Comparison of ENCODE assay signal across 8 cellular contexts in genomic region chr7:76294344-76295024, GRCh38. TPM values are rescaled to one million over a fixed set of nuclear protein-coding genes. Genes with fewer than 3 reads are reported as not detected.
DNase-seq lines count a peak whose midpoint lies in the region; ATAC-seq, FAIRE-seq and TF ChIP-seq lines count a peak whose summit lies in the region.

No MANE protein-coding gene starts in this region.

- no peak for TF ChIP-seq POLR2A in breast epithelium (IDR thresholded peaks at IDR 0.05)
- no peak for TF ChIP-seq POLR2A in GM12892 (IDR thresholded peaks at IDR 0.05; ENCODE audit: low read depth, low read length)

- no peak for TF ChIP-seq CTCF in AG09309 (IDR thresholded peaks at IDR 0.05; ENCODE audit: control insufficient read depth, insufficient read depth, low read depth, low read length, missing control alignments)
- no peak for TF ChIP-seq CTCF in breast epithelium (IDR thresholded peaks at IDR 0.05)

- H3K27ac ChIP-seq in breast epithelium, result peak overlapping the region; percentile 93 to 97

- intact Hi-C loops in breast epithelium (cut with DNase I; ENCODE audit: low total_unique reads), result no loop called here

- H3K27me3 ChIP-seq in breast epithelium, result no peaks in the 10 kb centered on the region
- H3K27me3 ChIP-seq in skeletal muscle satellite cell (ENCODE audit: control insufficient read depth, insufficient read depth, low read length), result no peaks in the 10 kb centered on the region

- no peak for FAIRE-seq in GM12892 (lab: Jason Lieb, UNC)

- H3K4me2 ChIP-seq in skeletal muscle satellite cell (ENCODE audit: low read length), result peak overlapping the region; percentile 86

- DNase-seq in AG09309 (ENCODE audit: low read depth) (peak; percentile 75), NCI-H748 (lab: John Stamatoyannopoulos, UW; ENCODE audit: unreplicated experiment) (peak; percentile 89), breast epithelium (ENCODE audit: low spot score in 2 of 2) (peak; percentile 86 to 96), iris pigment epithelial cell (ENCODE audit: low read depth) (peak; percentile 98), cerebellar nuclear complex (lab: John Stamatoyannopoulos, UW) (no peak), GM12892 (ENCODE audit: insufficient read length) (no peak)

- ATAC-seq in HG03045 (IDR thresholded peaks at IDR 0.05; ENCODE audit: unreplicated experiment), result peak; percentile 42

- H3K4me1 ChIP-seq in breast epithelium (peaks cover 17% of the 10 kb centered on the region in 2 donors), skeletal muscle satellite cell (ENCODE audit: control insufficient read depth, insufficient read depth, low read length) (peaks cover 64% of the 10 kb centered on the region)

- H3K36me3 ChIP-seq in breast epithelium (no peaks in the 10 kb centered on the region), skeletal muscle satellite cell (ENCODE audit: insufficient read depth, low read length) (no peaks in the 10 kb centered on the region)

- H3K9me3 ChIP-seq in breast epithelium (no peaks in the 10 kb centered on the region), skeletal muscle satellite cell (replicated peaks; ENCODE audit: low read length) (no peaks in the 10 kb centered on the region)

- peak overlapping the region; percentile 85 for H3K9ac ChIP-seq in skeletal muscle satellite cell (ENCODE audit: low read depth, low read length)

- peak overlapping the region; percentile 52 for H3K4me3 ChIP-seq in AG09309 (ENCODE audit: control insufficient read depth, low read depth, low read length)
- peak overlapping the region; percentile 23 to 54 (median 27) for H3K4me3 ChIP-seq in breast epithelium
- peak overlapping the region; percentile 65 for H3K4me3 ChIP-seq in skeletal muscle satellite cell (ENCODE audit: low read length)

RNA-seq across cellular contexts. Expression of gene HSPB1, which starts 8.0 kb away (rescaled TPM):
- 100 to 1,000 TPM; 210 to 264 (median 211) TPM for total RNA-seq in breast epithelium
- total RNA-seq in skeletal muscle satellite cell (2012; rRNA removed), result 104 and 141 TPM in 2 replicates
- polyA plus RNA-seq in GM12892 (2012; ENCODE audit: missing spikeins), result 36.7 TPM

Comparison
In these comparisons a context has a peak if more than half of its experiments do, and no peak if none do; other contexts are left out.
1. DNase-seq: peak in AG09309 (single experiment), NCI-H748 (single experiment), breast epithelium (2 of 2) and iris pigment epithelial cell (single experiment); none in cerebellar nuclear complex (0 of 2) and GM12892 (single experiment).
2. Peak in every context shown above with its lines, with median percentiles within 50 percentile points of each other: H3K4me3 ChIP-seq.